ENCODE assay signal across 20 cellular contexts in the genomic region with DNA sequence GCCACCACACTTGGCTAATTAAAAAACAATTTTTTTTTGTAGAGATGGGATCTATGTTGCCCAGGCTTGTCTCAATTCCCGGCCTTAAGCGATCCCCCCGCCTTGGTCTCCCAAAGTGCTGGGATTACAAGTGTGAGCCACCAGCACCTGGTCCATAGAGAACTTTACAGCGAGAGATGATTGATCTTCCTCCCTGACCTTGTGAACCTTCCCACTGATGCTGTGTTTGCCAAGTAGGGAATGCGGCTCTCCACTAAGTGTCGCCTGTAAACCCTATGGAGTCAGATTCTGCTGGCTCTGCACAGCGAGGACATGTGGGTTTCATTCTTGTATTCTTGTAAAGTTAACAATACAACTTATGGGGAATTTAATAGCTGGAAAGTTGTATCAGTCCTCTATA.
DNase-seq lines count a peak whose midpoint lies in the region; ATAC-seq, FAIRE-seq and TF ChIP-seq lines count a peak whose summit lies in the region.
"Had no signal": no experiment of that assay in that cellular context is flagged by ENCODE, and none has a peak within 500 bp of the region (broad histone marks: within the 10 kb centered on the region; RNA-seq: fewer than 3 reads in every experiment).

No MANE protein-coding gene starts in this region.

- H3K9me3 Mint-ChIP-seq in astrocyte (ENCODE audit: unreplicated experiment) = no peaks in the 10 kb centered on the region
- H3K9me3 Mint-ChIP-seq: CD4-positive, CD25-positive, alpha-beta regulatory T cell had no signal

- H3K36me3 ChIP-seq in astrocyte (ENCODE audit: insufficient read depth, low read length) (no peaks in the 10 kb centered on the region), HepG2 (replicated peaks in 1 of 2; ENCODE audit: control insufficient read depth in 1 of 2, insufficient read depth in 2 of 2, low read length in 2 of 2) (no peaks in the 10 kb centered on the region), spleen (no peaks in the 10 kb centered on the region), H7 (replicated peaks; ENCODE audit: control insufficient read depth, insufficient read depth, low read length) (no peaks in the 10 kb centered on the region)

- POLR2A ChIA-PET in HepG2 (lab: Yijun Ruan, JAX) = no interaction called here

- H3K4me1 ChIP-seq in astrocyte (ENCODE audit: insufficient read depth, low read length) (peaks cover 10% of the 10 kb centered on the region), HepG2 (ENCODE audit: insufficient read depth, low read length) (peaks cover 58% of the 10 kb centered on the region), spleen (peaks cover 24 to 98% (median 74%) of the 10 kb centered on the region in 6 donors)
- H3K4me1 ChIP-seq: Caco-2 had no signal

- CTCF ChIA-PET in HepG2 (lab: Yijun Ruan, JAX; ENCODE audit: low intra/inter-chr PET ratio, low total read pairs) = no interaction called here

- H4K20me1 ChIP-seq in astrocyte (ENCODE audit: insufficient read depth, low read length) (no peaks in the 10 kb centered on the region), HepG2 (ENCODE audit: insufficient read depth, low read length) (no peaks in the 10 kb centered on the region)

- peak overlapping the region; percentile 84 for H3K27ac Mint-ChIP-seq in astrocyte (ENCODE audit: unreplicated experiment)
- H3K27ac Mint-ChIP-seq: HFFc6 had no signal

- H3K4me2 ChIP-seq in astrocyte (ENCODE audit: low read length) (no peak overlapping the region), HepG2 (ENCODE audit: low read depth, low read length) (no peak overlapping the region)

- H3K27ac ChIP-seq in HL-60 (replicated peaks) (peak overlapping the region; percentile 97), astrocyte (ENCODE audit: low read depth, low read length) (no peak overlapping the region), HepG2 (ENCODE audit: extremely low read length, insufficient read depth, low read length) (no peak overlapping the region), spleen (peak overlapping the region in 7 of 8 donors; percentile 41 to 93 (median 87))

- no peak for DNase-seq in HL-60 (ENCODE audit: low read depth in 1 of 2, low spot score in 1 of 2)
- DNase-seq in astrocyte (ENCODE audit: low read depth) = no peak
- peak; percentile 57 for DNase-seq in HepG2 (ENCODE audit: low spot score)
- no peak for DNase-seq in spleen
- no peak for DNase-seq in COLO668 (lab: John Stamatoyannopoulos, UW; ENCODE audit: unreplicated experiment)
- DNase-seq in UCSD-AML1 (lab: John Stamatoyannopoulos, UW; ENCODE audit: unreplicated experiment) = no peak
- DNase-seq in H7 = no peak
- DNase-seq: Caco-2; CD4-positive, CD25-positive, alpha-beta regulatory T cell; HFFc6; KBM-7; NCI-H1105 treated with DMSO at 0.1 percent for 48 hours; NCI-H1694 treated with DMSO at 0.1 percent for 48 hours; NCI-H2107; NCI-H510A; NCI-H748 treated with DMSO at 0.1 percent for 48 hours; NK-92 treated with Interleukin-12 subunit alpha and Interleukin-12 subunit beta, amount 100 ng/mL, for 24 hours; SHP77 had no signal

- H3K36me3 Mint-ChIP-seq in astrocyte (ENCODE audit: low read depth, unreplicated experiment) = no peaks in the 10 kb centered on the region
- H3K36me3 Mint-ChIP-seq: CD4-positive, CD25-positive, alpha-beta regulatory T cell had no signal

- TF ChIP-seq EP300 in HepG2 (IDR thresholded peaks at IDR 0.05; ENCODE audit: low read depth in 2 of 2, low read length in 2 of 2) = no peak
- TF ChIP-seq EP300 in HepG2 (CRISPR knock-in tag; IDR thresholded peaks at IDR 0.05; ENCODE audit: borderline replicate concordance) = no peak

- H3K27me3 Mint-ChIP-seq in astrocyte (ENCODE audit: low read depth, unreplicated experiment) = no peaks in the 10 kb centered on the region

- no peak for TF ChIP-seq RAD21 in HepG2 (CRISPR knock-in tag; IDR thresholded peaks at IDR 0.05)

- in situ Hi-C loops in HepG2 (cut with HindIII; ENCODE audit: extremely low pct_ligation_motif_present, low pct_unique_long_range_greater_than_20kb) = no loop called here

- H3K9ac ChIP-seq in astrocyte (ENCODE audit: low read length) = no peak overlapping the region
- H3K9ac ChIP-seq in HepG2 (ENCODE audit: insufficient read depth, low read depth, low read length) = no peak overlapping the region

- H3K27me3 ChIP-seq in HL-60 (ENCODE audit: insufficient read depth, poor library complexity, severe bottlenecking) (no peaks in the 10 kb centered on the region), astrocyte (ENCODE audit: insufficient read depth, low read length) (no peaks in the 10 kb centered on the region), HepG2 (ENCODE audit: control insufficient read depth in 1 of 2, insufficient read depth in 2 of 2, low read length in 2 of 2) (no peaks in the 10 kb centered on the region), spleen (replicated peaks in 1 of 7) (no peaks in the 10 kb centered on the region), H7 (ENCODE audit: control insufficient read depth, insufficient read depth, low read length) (no peaks in the 10 kb centered on the region)

- TF ChIP-seq POLR2A in HepG2 (IDR thresholded peaks at IDR 0.05; ENCODE audit: insufficient read depth in 1 of 2, low read depth in 2 of 2, low read length in 2 of 2) = no peak
- no peak for TF ChIP-seq POLR2A in spleen (IDR thresholded peaks at IDR 0.05)

- H3K4me3 ChIP-seq in HL-60 (replicated peaks; ENCODE audit: insufficient read depth, low read length) (no peak overlapping the region), astrocyte (ENCODE audit: insufficient read depth, low read depth, low read length) (no peak overlapping the region), HepG2 (replicated peaks in 1 of 3; ENCODE audit: insufficient read depth in 1 of 3, low read depth in 2 of 3, low read length in 3 of 3) (no peak overlapping the region), spleen (peak overlapping the region in 1 of 8 donors; percentile 16), H7 (ENCODE audit: insufficient read depth, low read depth, low read length) (no peak overlapping the region)

- peaks cover 2% of the 10 kb centered on the region for H3K9me3 ChIP-seq in astrocyte (ENCODE audit: insufficient read depth, low read depth, low read length)
- no peaks in the 10 kb centered on the region for H3K9me3 ChIP-seq in HepG2 (ENCODE audit: low read length)
- no peaks in the 10 kb centered on the region for H3K9me3 ChIP-seq in spleen
- H3K9me3 ChIP-seq: Caco-2 had no signal

- FAIRE-seq in astrocyte (lab: Jason Lieb, UNC) (no peak), HepG2 (lab: Jason Lieb, UNC) (peak; percentile 97)
- FAIRE-seq: G401.6 had no signal

- WGBS in HepG2 (ENCODE audit: low lambda C conversion rate) = 16% methylated on average over 6 of the region's 7 CpGs
- WGBS in spleen, 5 donors = 92 to 100% (median 96%) methylated on average over 7 of the region's 7 CpGs

- intact Hi-C loops in HepG2 (cut with micrococcal nuclease; ENCODE audit: unreplicated experiment) = no loop called here
- intact Hi-C loops in spleen (cut with DNase I; ENCODE audit: low total_unique reads) = no loop called here

- no peak overlapping the region for H2AFZ ChIP-seq in astrocyte (ENCODE audit: low read depth, low read length)
- H2AFZ ChIP-seq in HepG2 (ENCODE audit: low read length) = no peak overlapping the region

- peaks cover 33% of the 10 kb centered on the region for H3K4me1 Mint-ChIP-seq in astrocyte (ENCODE audit: low read depth, unreplicated experiment)

- H3K4me3 Mint-ChIP-seq in astrocyte (ENCODE audit: unreplicated experiment) = no peak overlapping the region
- H3K4me3 Mint-ChIP-seq: CD4-positive, CD25-positive, alpha-beta regulatory T cell; HFFc6 had no signal

- BruUV-seq in HepG2 (replicated peaks; lab: Mats Ljungman, UMichigan) = no TSS peak

- ATAC-seq in HepG2 = peak; percentile 74
- ATAC-seq in HG02885 (IDR thresholded peaks at IDR 0.05; ENCODE audit: poor library complexity, unreplicated experiment) = no peak

- TF ChIP-seq CTCF in HL-60 (IDR thresholded peaks at IDR 0.05; ENCODE audit: insufficient read depth, low read length) = no peak
- TF ChIP-seq CTCF in astrocyte (IDR thresholded peaks at IDR 0.05; ENCODE audit: insufficient read depth, low read depth, low read length) = no peak
- peak; percentile 48 for TF ChIP-seq CTCF in HepG2 (CRISPR knock-in tag; IDR thresholded peaks at IDR 0.05)
- TF ChIP-seq CTCF in spleen (IDR thresholded peaks at IDR 0.05 in 8 of 11, conservative IDR thresholded peaks at IDR 0.05 in 3 of 11) = no peak

- H3K79me2 ChIP-seq in astrocyte (ENCODE audit: insufficient read depth, low read length) (no peaks in the 10 kb centered on the region), HepG2 (ENCODE audit: insufficient read depth, low read length) (no peaks in the 10 kb centered on the region)

TF ChIP-seq in HepG2, 621 proteins besides CTCF, POLR2A, EP300 and RAD21 (continues in another document):
- TF ChIP-seq, protein P1, sequence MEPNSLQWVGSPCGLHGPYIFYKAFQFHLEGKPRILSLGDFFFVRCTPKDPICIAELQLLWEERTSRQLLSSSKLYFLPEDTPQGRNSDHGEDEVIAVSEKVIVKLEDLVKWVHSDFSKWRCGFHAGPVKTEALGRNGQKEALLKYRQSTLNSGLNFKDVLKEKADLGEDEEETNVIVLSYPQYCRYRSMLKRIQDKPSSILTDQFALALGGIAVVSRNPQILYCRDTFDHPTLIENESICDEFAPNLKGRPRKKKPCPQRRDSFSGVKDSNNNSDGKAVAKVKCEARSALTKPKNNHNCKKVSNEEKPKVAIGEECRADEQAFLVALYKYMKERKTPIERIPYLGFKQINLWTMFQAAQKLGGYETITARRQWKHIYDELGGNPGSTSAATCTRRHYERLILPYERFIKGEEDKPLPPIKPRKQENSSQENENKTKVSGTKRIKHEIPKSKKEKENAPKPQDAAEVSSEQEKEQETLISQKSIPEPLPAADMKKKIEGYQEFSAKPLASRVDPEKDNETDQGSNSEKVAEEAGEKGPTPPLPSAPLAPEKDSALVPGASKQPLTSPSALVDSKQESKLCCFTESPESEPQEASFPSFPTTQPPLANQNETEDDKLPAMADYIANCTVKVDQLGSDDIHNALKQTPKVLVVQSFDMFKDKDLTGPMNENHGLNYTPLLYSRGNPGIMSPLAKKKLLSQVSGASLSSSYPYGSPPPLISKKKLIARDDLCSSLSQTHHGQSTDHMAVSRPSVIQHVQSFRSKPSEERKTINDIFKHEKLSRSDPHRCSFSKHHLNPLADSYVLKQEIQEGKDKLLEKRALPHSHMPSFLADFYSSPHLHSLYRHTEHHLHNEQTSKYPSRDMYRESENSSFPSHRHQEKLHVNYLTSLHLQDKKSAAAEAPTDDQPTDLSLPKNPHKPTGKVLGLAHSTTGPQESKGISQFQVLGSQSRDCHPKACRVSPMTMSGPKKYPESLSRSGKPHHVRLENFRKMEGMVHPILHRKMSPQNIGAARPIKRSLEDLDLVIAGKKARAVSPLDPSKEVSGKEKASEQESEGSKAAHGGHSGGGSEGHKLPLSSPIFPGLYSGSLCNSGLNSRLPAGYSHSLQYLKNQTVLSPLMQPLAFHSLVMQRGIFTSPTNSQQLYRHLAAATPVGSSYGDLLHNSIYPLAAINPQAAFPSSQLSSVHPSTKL (CRISPR knock-in tag; IDR thresholded peaks at IDR 0.05) = peak; percentile 16; the same call in 1 of the 2 replicates
- TF ChIP-seq TEAD3 (CRISPR knock-in tag; optimal IDR thresholded peaks at IDR 0.05; ENCODE audit: borderline replicate concordance) (peak; percentile 49), NCOA5 (CRISPR knock-in tag; IDR thresholded peaks at IDR 0.05) (no peak)

Comparison
In these comparisons a context has a peak if more than half of its experiments do, and no peak if none do; other contexts are left out.
1. H3K27ac ChIP-seq: peak in HL-60 (single experiment) and spleen (7 of 8); none in astrocyte (single experiment) and HepG2 (single experiment).